Comparison of ENCODE assay signal across 1 cellular context in the genomic region with DNA sequence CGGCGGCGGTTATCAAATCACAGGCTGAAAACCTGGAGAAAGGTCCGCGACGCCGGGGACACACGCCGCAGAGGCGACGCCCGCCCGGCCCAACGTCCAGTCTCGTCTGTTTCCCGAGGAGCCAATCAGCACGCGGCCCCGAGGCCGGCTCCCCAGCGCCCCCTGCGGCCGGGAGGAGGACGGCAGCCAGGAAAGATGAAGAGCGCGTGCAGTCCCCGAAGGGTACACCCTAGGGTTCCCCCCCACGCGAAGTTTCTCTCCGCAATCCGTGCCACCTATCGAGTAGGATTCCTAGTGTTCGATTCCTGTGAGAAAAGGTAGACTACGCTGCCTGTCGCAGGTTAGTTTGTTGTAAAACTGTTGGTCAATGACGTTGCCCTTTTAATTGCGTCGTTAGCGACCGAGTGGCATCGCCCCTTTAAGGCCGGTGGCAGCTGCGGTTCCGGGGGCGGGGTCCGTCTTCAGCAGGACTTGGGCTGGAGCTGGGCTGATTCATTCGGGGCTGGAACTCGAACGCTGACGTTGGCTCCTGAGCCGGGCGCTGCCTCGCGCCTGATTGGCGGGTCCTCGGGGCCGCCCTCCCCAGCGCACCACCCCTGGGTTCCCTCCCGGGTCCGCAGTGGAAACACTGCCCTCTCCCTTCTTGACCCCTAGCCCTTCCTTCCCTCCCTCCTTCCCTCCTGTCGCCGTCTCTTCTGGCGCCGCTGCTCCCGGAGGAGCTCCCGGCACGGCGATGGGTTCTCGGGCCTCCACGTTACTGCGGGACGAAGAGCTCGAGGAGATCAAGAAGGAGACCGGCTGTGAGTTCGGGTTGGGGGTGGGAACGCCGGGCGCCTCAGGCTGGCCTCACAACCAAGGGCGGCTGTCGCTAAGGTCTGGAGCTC.
TF ChIP-seq lines count a peak whose summit lies in the region.

Gene CHP1, plus strand, starts transcription at position 619 of the 884 bp plus-strand sequence. Its CDS starts 115 bp downstream, at position 734.
A gene with protein sequence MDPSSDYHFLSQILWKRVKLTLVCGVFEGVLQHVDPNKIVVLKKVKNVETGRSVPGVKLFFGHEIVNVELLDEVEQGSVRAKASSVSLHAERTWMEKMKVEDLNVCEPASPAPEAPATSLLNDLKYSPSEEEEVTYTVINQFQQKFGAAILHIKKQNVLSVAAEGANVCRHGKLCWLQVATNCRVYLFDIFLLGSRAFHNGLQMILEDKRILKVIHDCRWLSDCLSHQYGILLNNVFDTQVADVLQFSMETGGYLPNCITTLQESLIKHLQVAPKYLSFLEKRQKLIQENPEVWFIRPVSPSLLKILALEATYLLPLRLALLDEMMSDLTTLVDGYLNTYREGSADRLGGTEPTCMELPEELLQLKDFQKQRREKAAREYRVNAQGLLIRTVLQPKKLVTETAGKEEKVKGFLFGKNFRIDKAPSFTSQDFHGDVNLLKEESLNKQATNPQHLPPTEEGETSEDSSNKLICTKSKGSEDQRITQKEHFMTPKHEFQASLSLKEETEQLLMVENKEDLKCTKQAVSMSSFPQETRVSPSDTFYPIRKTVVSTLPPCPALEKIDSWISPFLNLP (minus strand): TSS at position 108 of the 884 bp plus-strand sequence. CDS start 4,182 bp downstream, outside the sequence.

TF ChIP-seq in WTC11, 78 proteins besides CTCF, POLR2A, EP300 and RAD21 (continued from another document):
- TF ChIP-seq FOXP4 (CRISPR knock-in tag; IDR thresholded peaks at IDR 0.05) = peak; percentile 92
- peak; percentile 92 for TF ChIP-seq TEAD1 (CRISPR knock-in tag; IDR thresholded peaks at IDR 0.05)
- TF ChIP-seq NFE2L1 (CRISPR knock-in tag; IDR thresholded peaks at IDR 0.05) = peak; percentile 80
- TF ChIP-seq, protein P1, sequence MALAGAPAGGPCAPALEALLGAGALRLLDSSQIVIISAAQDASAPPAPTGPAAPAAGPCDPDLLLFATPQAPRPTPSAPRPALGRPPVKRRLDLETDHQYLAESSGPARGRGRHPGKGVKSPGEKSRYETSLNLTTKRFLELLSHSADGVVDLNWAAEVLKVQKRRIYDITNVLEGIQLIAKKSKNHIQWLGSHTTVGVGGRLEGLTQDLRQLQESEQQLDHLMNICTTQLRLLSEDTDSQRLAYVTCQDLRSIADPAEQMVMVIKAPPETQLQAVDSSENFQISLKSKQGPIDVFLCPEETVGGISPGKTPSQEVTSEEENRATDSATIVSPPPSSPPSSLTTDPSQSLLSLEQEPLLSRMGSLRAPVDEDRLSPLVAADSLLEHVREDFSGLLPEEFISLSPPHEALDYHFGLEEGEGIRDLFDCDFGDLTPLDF (CRISPR knock-in tag; IDR thresholded peaks at IDR 0.05) = peak; percentile 80
- TF ChIP-seq, protein P2, sequence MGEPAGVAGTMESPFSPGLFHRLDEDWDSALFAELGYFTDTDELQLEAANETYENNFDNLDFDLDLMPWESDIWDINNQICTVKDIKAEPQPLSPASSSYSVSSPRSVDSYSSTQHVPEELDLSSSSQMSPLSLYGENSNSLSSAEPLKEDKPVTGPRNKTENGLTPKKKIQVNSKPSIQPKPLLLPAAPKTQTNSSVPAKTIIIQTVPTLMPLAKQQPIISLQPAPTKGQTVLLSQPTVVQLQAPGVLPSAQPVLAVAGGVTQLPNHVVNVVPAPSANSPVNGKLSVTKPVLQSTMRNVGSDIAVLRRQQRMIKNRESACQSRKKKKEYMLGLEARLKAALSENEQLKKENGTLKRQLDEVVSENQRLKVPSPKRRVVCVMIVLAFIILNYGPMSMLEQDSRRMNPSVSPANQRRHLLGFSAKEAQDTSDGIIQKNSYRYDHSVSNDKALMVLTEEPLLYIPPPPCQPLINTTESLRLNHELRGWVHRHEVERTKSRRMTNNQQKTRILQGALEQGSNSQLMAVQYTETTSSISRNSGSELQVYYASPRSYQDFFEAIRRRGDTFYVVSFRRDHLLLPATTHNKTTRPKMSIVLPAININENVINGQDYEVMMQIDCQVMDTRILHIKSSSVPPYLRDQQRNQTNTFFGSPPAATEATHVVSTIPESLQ (CRISPR knock-in tag; IDR thresholded peaks at IDR 0.05) = no peak
- TF ChIP-seq ZNF281 (CRISPR knock-in tag; IDR thresholded peaks at IDR 0.05) = no peak; the same call in 1 of the 2 replicates
- TF ChIP-seq, protein P3, sequence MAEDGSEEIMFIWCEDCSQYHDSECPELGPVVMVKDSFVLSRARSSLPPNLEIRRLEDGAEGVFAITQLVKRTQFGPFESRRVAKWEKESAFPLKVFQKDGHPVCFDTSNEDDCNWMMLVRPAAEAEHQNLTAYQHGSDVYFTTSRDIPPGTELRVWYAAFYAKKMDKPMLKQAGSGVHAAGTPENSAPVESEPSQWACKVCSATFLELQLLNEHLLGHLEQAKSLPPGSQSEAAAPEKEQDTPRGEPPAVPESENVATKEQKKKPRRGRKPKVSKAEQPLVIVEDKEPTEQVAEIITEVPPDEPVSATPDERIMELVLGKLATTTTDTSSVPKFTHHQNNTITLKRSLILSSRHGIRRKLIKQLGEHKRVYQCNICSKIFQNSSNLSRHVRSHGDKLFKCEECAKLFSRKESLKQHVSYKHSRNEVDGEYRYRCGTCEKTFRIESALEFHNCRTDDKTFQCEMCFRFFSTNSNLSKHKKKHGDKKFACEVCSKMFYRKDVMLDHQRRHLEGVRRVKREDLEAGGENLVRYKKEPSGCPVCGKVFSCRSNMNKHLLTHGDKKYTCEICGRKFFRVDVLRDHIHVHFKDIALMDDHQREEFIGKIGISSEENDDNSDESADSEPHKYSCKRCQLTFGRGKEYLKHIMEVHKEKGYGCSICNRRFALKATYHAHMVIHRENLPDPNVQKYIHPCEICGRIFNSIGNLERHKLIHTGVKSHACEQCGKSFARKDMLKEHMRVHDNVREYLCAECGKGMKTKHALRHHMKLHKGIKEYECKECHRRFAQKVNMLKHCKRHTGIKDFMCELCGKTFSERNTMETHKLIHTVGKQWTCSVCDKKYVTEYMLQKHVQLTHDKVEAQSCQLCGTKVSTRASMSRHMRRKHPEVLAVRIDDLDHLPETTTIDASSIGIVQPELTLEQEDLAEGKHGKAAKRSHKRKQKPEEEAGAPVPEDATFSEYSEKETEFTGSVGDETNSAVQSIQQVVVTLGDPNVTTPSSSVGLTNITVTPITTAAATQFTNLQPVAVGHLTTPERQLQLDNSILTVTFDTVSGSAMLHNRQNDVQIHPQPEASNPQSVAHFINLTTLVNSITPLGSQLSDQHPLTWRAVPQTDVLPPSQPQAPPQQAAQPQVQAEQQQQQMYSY (CRISPR knock-in tag; IDR thresholded peaks at IDR 0.05) = peak; percentile 73
- no peak for TF ChIP-seq ZNF121 (CRISPR knock-in tag; IDR thresholded peaks at IDR 0.05)
- no peak for TF ChIP-seq ERG (CRISPR knock-in tag; IDR thresholded peaks at IDR 0.05)
- TF ChIP-seq ZNF512 (CRISPR knock-in tag; IDR thresholded peaks at IDR 0.05; ENCODE audit: borderline replicate concordance) = 0 out of 2 replicates have a peak, but pooled peaks have one; percentile 21
- TF ChIP-seq RELA (CRISPR knock-in tag; IDR thresholded peaks at IDR 0.05; ENCODE audit: borderline replicate concordance) = peak; percentile 88; the same call in 1 of the 2 replicates
- peak; percentile 92 for TF ChIP-seq ELF4 (CRISPR knock-in tag; IDR thresholded peaks at IDR 0.05; ENCODE audit: low read depth)
- TF ChIP-seq ATF1 (CRISPR knock-in tag; IDR thresholded peaks at IDR 0.05) = peak; percentile 57; the same call in 1 of the 2 replicates
- TF ChIP-seq FOXJ3 (CRISPR knock-in tag; IDR thresholded peaks at IDR 0.05; ENCODE audit: borderline replicate concordance) = peak; percentile 89
- no peak; the same call in 1 of the 2 replicates for TF ChIP-seq ZNF416 (CRISPR knock-in tag; IDR thresholded peaks at IDR 0.05)
- TF ChIP-seq, protein P4, sequence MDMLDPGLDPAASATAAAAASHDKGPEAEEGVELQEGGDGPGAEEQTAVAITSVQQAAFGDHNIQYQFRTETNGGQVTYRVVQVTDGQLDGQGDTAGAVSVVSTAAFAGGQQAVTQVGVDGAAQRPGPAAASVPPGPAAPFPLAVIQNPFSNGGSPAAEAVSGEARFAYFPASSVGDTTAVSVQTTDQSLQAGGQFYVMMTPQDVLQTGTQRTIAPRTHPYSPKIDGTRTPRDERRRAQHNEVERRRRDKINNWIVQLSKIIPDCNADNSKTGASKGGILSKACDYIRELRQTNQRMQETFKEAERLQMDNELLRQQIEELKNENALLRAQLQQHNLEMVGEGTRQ (CRISPR knock-in tag; IDR thresholded peaks at IDR 0.05) = peak; percentile 49
- peak; percentile 78; the same call in 1 of the 2 replicates for TF ChIP-seq NR1H2 (CRISPR knock-in tag; IDR thresholded peaks at IDR 0.05)
- peak; percentile 95 for TF ChIP-seq FOXK1 (CRISPR knock-in tag; IDR thresholded peaks at IDR 0.05)
- TF ChIP-seq TCF7 (CRISPR knock-in tag; IDR thresholded peaks at IDR 0.05; ENCODE audit: low read depth) = peak; percentile 15; the same call in 1 of the 2 replicates
- peak; percentile 65 for TF ChIP-seq NFYB (CRISPR knock-in tag; conservative IDR thresholded peaks at IDR 0.05; ENCODE audit: low read depth)
- TF ChIP-seq SP1 (CRISPR knock-in tag; conservative IDR thresholded peaks at IDR 0.05) = peak; percentile 82
- TF ChIP-seq FOXP1 (CRISPR knock-in tag; IDR thresholded peaks at IDR 0.05; ENCODE audit: borderline replicate concordance) = peak; percentile 92
- TF ChIP-seq MXD4 (CRISPR knock-in tag; IDR thresholded peaks at IDR 0.05; ENCODE audit: borderline replicate concordance) = no peak
- no peak for TF ChIP-seq ZNF423 (CRISPR knock-in tag; IDR thresholded peaks at IDR 0.05)
